In genomic region chr11:117606807-117607206, GRCh38 we compare ENCODE assay signal across 16 cellular contexts.
A peak's percentile ranks its signal among the peaks of the same experiment; 100 is the strongest.
DNase-seq lines count a peak whose midpoint lies in the region; ATAC-seq and TF ChIP-seq lines count a peak whose summit lies in the region.
"Had no signal": no experiment of that assay in that cellular context is flagged by ENCODE, and none has a peak within 500 bp of the region (broad histone marks: within the 10 kb centered on the region; RNA-seq: fewer than 3 reads in every experiment).

No MANE protein-coding gene starts in this region.

- H3K27ac ChIP-seq in dorsolateral prefrontal cortex (peak overlapping the region in 49 of 59 donors; percentile 0 to 93 (median 53)), smooth muscle cell (ENCODE audit: low read depth) (no peak overlapping the region), prostate gland (no peak overlapping the region)
- H3K27ac ChIP-seq: brain microvascular endothelial cell had no signal

- intact Hi-C loops in dorsolateral prefrontal cortex (cut with DNase I) (loop anchor here in 1 of 2 donors (10.0 kb wide), 2 partner anchors 72 to 108 kb away; no protein-coding TSS in a partner anchor), prostate gland (cut with DNase I) (no loop called here)

- H3K27me3 ChIP-seq in dorsolateral prefrontal cortex (no peaks in the 10 kb centered on the region), smooth muscle cell (ENCODE audit: low read depth) (peaks cover 1% of the 10 kb centered on the region), prostate gland (replicated peaks; ENCODE audit: insufficient read depth) (no peaks in the 10 kb centered on the region)

- H3K36me3 ChIP-seq in smooth muscle cell (ENCODE audit: low read depth) (no peaks in the 10 kb centered on the region), prostate gland (no peaks in the 10 kb centered on the region)
- H3K36me3 ChIP-seq: brain microvascular endothelial cell had no signal

- TF ChIP-seq POLR2A in prostate gland (IDR thresholded peaks at IDR 0.05) = no peak

- DNase-seq in GM10266 (ENCODE audit: extremely low spot score) (peak; percentile 43), dorsolateral prefrontal cortex (peak in 1 of 10 donors; percentile 15), T-helper 9 cell (no peak), smooth muscle cell (lab: John Stamatoyannopoulos, UW; ENCODE audit: unreplicated experiment) (no peak), prostate gland (ENCODE audit: low spot score) (no peak)
- DNase-seq: activated naive CD4-positive, alpha-beta T cell treated with Interleukin-2 at 50 U/mL for 16 hours; brain microvascular endothelial cell; dermis blood vessel endothelial cell; DMS153; H9; NCI-H1092 treated with DMSO at 0.1 percent for 48 hours; NCI-H748 treated with DMSO at 0.1 percent for 48 hours had no signal

- no peak overlapping the region for H3K4me3 ChIP-seq in dorsolateral prefrontal cortex
- H3K4me3 ChIP-seq in smooth muscle cell = no peak overlapping the region
- H3K4me3 ChIP-seq in prostate gland = no peak overlapping the region

- no peaks in the 10 kb centered on the region for H3K4me1 ChIP-seq in smooth muscle cell (ENCODE audit: low read depth)
- no peaks in the 10 kb centered on the region for H3K4me1 ChIP-seq in prostate gland (replicated peaks)

- H3K9me3 ChIP-seq in smooth muscle cell (replicated peaks; ENCODE audit: low read depth) = no peaks in the 10 kb centered on the region
- no peaks in the 10 kb centered on the region for H3K9me3 ChIP-seq in prostate gland

- H3K4me2 ChIP-seq in smooth muscle cell = no peak overlapping the region

- ATAC-seq in GM19023 (IDR thresholded peaks at IDR 0.05; ENCODE audit: unreplicated experiment) = peak; percentile 40
- peak; percentile 53 for ATAC-seq in HG03432 (IDR thresholded peaks at IDR 0.05; ENCODE audit: unreplicated experiment)
- ATAC-seq in GM21390 (IDR thresholded peaks at IDR 0.05; ENCODE audit: unreplicated experiment) = no peak
- ATAC-seq: esophagus mucosa had no signal

- no peaks in the 10 kb centered on the region for H3F3A ChIP-seq in smooth muscle cell (ENCODE audit: low read depth)

- no peaks in the 10 kb centered on the region for H3K79me2 ChIP-seq in smooth muscle cell (ENCODE audit: low read depth)

- no peaks in the 10 kb centered on the region for H4K20me1 ChIP-seq in smooth muscle cell (ENCODE audit: low read depth)

- TF ChIP-seq CTCF in GM10266 (IDR thresholded peaks at IDR 0.05; ENCODE audit: control insufficient read depth, insufficient read depth, low read depth, missing control alignments) (no peak), dorsolateral prefrontal cortex (IDR thresholded peaks at IDR 0.05 in 54 of 56, conservative IDR thresholded peaks at IDR 0.05 in 2 of 56; ENCODE audit: low read depth in 1 of 56, partially characterized antibody in 56 of 56) (no peak), smooth muscle cell (IDR thresholded peaks at IDR 0.05; ENCODE audit: borderline replicate concordance, insufficient read depth, poor library complexity, severe bottlenecking) (no peak), prostate gland (IDR thresholded peaks at IDR 0.05) (no peak)

- H3K9ac ChIP-seq in smooth muscle cell (ENCODE audit: low read depth) = no peak overlapping the region

- no peak overlapping the region for H2AFZ ChIP-seq in smooth muscle cell (ENCODE audit: low read depth)

- WGBS in smooth muscle cell (ENCODE audit: low lambda C conversion rate) = 92% methylated on average over 5 of the region's 5 CpGs
- WGBS in prostate gland = 79% methylated on average over 5 of the region's 5 CpGs

Comparison
In these comparisons a context has a peak if more than half of its experiments do, and no peak if none do; other contexts are left out.
1. H3K27ac ChIP-seq: peak in dorsolateral prefrontal cortex (49 of 59); none in smooth muscle cell (single experiment) and prostate gland (0 of 2).